ENCODE assay signal across 1 cellular context in genomic region chr16:56332464-56333079, GRCh38.
TF ChIP-seq lines count a peak whose summit lies in the region.

No MANE protein-coding gene starts in this region.

TF ChIP-seq in HepG2, 621 proteins besides CTCF, POLR2A, EP300 and RAD21 (continued from another document and continues in another):
- TF ChIP-seq TEF (CRISPR knock-in tag; IDR thresholded peaks at IDR 0.05), result no peak
- TF ChIP-seq FOXM1 (CRISPR knock-in tag; IDR thresholded peaks at IDR 0.05), result no peak
- no peak for TF ChIP-seq TBX2 (CRISPR knock-in tag; IDR thresholded peaks at IDR 0.05; ENCODE audit: borderline replicate concordance)
- no peak for TF ChIP-seq ZSCAN22 (CRISPR knock-in tag; IDR thresholded peaks at IDR 0.05)
- TF ChIP-seq ZBTB37 (CRISPR knock-in tag; IDR thresholded peaks at IDR 0.05), result no peak
- TF ChIP-seq KLF9 (CRISPR knock-in tag; IDR thresholded peaks at IDR 0.05; ENCODE audit: low read depth), result no peak
- no peak for TF ChIP-seq LRRFIP1 (CRISPR knock-in tag; conservative IDR thresholded peaks at IDR 0.05)
- TF ChIP-seq ZNF460 (CRISPR knock-in tag; IDR thresholded peaks at IDR 0.05; ENCODE audit: borderline replicate concordance), result no peak
- TF ChIP-seq ZNF263 (CRISPR knock-in tag; IDR thresholded peaks at IDR 0.05), result no peak
- no peak for TF ChIP-seq EZH2 (conservative IDR thresholded peaks at IDR 0.05; ENCODE audit: low read depth, low read length)
- TF ChIP-seq ATF4 (CRISPR knock-in tag; IDR thresholded peaks at IDR 0.05), result no peak
- TF ChIP-seq SMARCC2 (IDR thresholded peaks at IDR 0.05), result no peak
- no peak for TF ChIP-seq BATF2 (CRISPR knock-in tag; IDR thresholded peaks at IDR 0.05)
- TF ChIP-seq NFRKB (IDR thresholded peaks at IDR 0.05), result no peak
- TF ChIP-seq ZZZ3 (CRISPR knock-in tag; IDR thresholded peaks at IDR 0.05; ENCODE audit: borderline replicate concordance), result no peak
- no peak for TF ChIP-seq TCF7 (IDR thresholded peaks at IDR 0.05; ENCODE audit: low read depth)
- no peak for TF ChIP-seq TSC22D2 (CRISPR knock-in tag; IDR thresholded peaks at IDR 0.05; ENCODE audit: borderline replicate concordance)
- no peak for TF ChIP-seq ZNF704 (CRISPR knock-in tag; IDR thresholded peaks at IDR 0.05; ENCODE audit: borderline replicate concordance)
- TF ChIP-seq KLF16 (CRISPR knock-in tag; IDR thresholded peaks at IDR 0.05), result no peak
- no peak for TF ChIP-seq MED13 (CRISPR knock-in tag; IDR thresholded peaks at IDR 0.05)
- TF ChIP-seq, protein P1, sequence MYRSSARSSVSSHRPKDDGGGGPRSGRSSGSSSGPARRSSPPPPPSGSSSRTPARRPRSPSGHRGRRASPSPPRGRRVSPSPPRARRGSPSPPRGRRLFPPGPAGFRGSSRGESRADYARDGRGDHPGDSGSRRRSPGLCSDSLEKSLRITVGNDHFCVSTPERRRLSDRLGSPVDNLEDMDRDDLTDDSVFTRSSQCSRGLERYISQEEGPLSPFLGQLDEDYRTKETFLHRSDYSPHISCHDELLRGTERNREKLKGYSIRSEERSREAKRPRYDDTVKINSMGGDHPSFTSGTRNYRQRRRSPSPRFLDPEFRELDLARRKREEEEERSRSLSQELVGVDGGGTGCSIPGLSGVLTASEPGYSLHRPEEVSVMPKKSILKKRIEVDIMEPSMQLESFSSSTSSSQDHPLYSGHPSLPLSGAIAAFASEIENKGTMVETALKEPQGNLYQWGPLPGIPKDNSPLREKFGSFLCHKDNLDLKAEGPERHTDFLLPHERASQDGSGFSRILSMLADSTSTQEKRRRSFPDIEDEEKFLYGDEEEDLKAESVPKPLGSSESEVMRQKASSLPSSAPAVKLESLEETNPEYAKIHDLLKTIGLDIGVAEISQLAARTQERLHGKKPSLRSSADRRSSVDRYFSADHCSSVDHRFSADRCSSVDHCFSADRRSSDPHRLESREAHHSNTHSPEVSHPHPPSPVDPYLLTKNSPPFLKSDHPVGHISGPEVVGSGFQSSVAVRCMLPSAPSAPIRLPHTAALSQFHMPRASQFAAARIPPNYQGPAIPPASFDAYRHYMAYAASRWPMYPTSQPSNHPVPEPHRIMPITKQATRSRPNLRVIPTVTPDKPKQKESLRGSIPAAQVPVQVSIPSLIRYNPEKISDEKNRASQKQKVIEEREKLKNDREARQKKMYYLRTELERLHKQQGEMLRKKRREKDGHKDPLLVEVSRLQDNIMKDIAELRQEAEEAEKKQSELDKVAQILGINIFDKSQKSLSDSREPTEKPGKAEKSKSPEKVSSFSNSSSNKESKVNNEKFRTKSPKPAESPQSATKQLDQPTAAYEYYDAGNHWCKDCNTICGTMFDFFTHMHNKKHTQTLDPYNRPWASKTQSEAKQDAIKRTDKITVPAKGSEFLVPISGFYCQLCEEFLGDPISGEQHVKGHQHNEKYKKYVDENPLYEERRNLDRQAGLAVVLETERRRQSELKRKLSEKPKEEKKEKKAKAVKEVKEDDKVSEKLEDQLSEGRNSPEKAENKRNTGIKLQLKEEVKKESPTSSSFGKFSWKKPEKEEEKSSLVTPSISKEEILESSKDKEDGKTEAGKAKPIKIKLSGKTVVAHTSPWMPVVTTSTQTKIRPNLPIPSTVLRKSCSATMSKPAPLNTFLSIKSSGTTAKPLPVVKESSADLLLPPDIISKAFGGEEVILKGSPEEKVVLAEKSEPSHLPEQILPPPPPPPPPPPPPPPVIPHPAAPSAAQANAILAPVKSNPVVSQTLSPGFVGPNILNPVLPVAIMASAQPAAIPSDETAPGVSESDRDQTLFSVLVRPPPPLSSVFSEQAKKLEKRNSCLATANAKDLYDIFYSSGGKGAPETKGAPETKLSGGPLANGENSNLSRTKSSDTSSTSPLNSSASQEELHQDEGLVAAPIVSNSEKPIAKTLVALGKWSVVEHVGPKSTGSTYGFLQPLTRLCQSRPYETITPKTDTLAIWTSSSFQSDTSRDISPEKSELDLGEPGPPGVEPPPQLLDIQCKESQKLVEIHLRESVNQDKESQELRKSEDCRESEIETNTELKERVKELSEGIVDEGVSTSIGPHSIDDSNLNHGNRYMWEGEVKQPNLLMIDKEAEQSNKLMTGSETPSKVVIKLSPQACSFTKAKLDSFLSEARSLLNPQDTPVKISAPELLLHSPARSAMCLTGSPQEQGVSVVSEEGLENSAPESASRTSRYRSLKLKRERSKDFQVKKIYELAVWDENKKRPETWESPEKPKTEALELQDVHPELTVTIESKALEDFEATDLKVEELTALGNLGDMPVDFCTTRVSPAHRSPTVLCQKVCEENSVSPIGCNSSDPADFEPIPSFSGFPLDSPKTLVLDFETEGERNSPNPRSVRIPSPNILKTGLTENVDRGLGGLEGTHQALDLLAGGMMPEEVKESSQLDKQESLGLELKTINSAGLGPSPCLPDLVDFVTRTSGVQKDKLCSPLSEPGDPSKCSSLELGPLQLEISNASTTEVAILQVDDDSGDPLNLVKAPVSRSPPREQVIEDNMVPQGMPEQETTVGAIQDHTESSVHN (CRISPR knock-in tag; IDR thresholded peaks at IDR 0.05), result peak; percentile 54; the same call in 1 of the 2 replicates
- TF ChIP-seq MEF2D (CRISPR knock-in tag; IDR thresholded peaks at IDR 0.05), result 0 out of 2 replicates have a peak, but pooled peaks have one; percentile 49
- TF ChIP-seq ZNF230 (CRISPR knock-in tag; IDR thresholded peaks at IDR 0.05), result peak; percentile 60; the same call in 1 of the 2 replicates
- no peak for TF ChIP-seq HOXA7 (CRISPR knock-in tag; IDR thresholded peaks at IDR 0.05)
- no peak for TF ChIP-seq HNF1A (IDR thresholded peaks at IDR 0.05; ENCODE audit: low read depth)
- TF ChIP-seq HNF1A (CRISPR knock-in tag; IDR thresholded peaks at IDR 0.05; ENCODE audit: borderline replicate concordance), result peak; percentile 42; the same call in 1 of the 2 replicates
- no peak for TF ChIP-seq NONO (IDR thresholded peaks at IDR 0.05)
- TF ChIP-seq NONO (CRISPR knock-in tag; conservative IDR thresholded peaks at IDR 0.05), result peak; percentile 35; the same call in 1 of the 2 replicates
- TF ChIP-seq FOXK2 (IDR thresholded peaks at IDR 0.05), result no peak
- no peak for TF ChIP-seq TAF1 (CRISPR knock-in tag; IDR thresholded peaks at IDR 0.05)
- TF ChIP-seq JUNB (CRISPR knock-in tag; IDR thresholded peaks at IDR 0.05; ENCODE audit: borderline replicate concordance), result no peak
- TF ChIP-seq, protein P2, sequence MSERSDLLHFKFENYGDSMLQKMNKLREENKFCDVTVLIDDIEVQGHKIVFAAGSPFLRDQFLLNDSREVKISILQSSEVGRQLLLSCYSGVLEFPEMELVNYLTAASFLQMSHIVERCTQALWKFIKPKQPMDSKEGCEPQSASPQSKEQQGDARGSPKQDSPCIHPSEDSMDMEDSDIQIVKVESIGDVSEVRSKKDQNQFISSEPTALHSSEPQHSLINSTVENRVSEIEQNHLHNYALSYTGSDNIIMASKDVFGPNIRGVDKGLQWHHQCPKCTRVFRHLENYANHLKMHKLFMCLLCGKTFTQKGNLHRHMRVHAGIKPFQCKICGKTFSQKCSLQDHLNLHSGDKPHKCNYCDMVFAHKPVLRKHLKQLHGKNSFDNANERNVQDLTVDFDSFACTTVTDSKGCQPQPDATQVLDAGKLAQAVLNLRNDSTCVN (CRISPR knock-in tag; IDR thresholded peaks at IDR 0.05; ENCODE audit: borderline replicate concordance), result peak; percentile 37; the same call in 1 of the 2 replicates
- no peak for TF ChIP-seq PREB (CRISPR knock-in tag; IDR thresholded peaks at IDR 0.05)
- TF ChIP-seq MZF1 (CRISPR knock-in tag; IDR thresholded peaks at IDR 0.05; ENCODE audit: borderline replicate concordance), result no peak
- TF ChIP-seq MTA3 (CRISPR knock-in tag; IDR thresholded peaks at IDR 0.05), result no peak
